In genomic region chr2:235505210-235505741, GRCh38 we compare ENCODE assay signal across 2 cellular contexts.
TF ChIP-seq lines count a peak whose summit lies in the region.

No MANE protein-coding gene starts in this region.

TF ChIP-seq in SK-N-SH, 30 proteins besides CTCF, POLR2A, EP300 and RAD21 (continued from another document):
- TF ChIP-seq MAX (IDR thresholded peaks at IDR 0.05; ENCODE audit: low read depth) (no peak), ELF1 (IDR thresholded peaks at IDR 0.05) (no peak), ZBTB33 (IDR thresholded peaks at IDR 0.05; ENCODE audit: borderline replicate concordance, low read depth) (no peak), EZH2phosphoT487 (IDR thresholded peaks at IDR 0.05; ENCODE audit: borderline replicate concordance, low read depth) (no peak), JUND (IDR thresholded peaks at IDR 0.05) (no peak)

TF ChIP-seq in SK-N-SH treated with all-trans-retinoic acid at 6 μM for 48 hours, 23 proteins besides CTCF, POLR2A, EP300 and RAD21 (continued from another document):
- no peak for TF ChIP-seq TSHZ2 (CRISPR knock-in tag; IDR thresholded peaks at IDR 0.05)
- TF ChIP-seq TCF4 (CRISPR knock-in tag; IDR thresholded peaks at IDR 0.05; ENCODE audit: borderline replicate concordance), result no peak
- TF ChIP-seq ZNF565 (CRISPR knock-in tag; conservative IDR thresholded peaks at IDR 0.05; ENCODE audit: low read depth), result no peak
- no peak for TF ChIP-seq ESRRG (CRISPR knock-in tag; IDR thresholded peaks at IDR 0.05)
- no peak for TF ChIP-seq PATZ1 (CRISPR knock-in tag; IDR thresholded peaks at IDR 0.05; ENCODE audit: borderline replicate concordance)
- TF ChIP-seq ZNF8 (CRISPR knock-in tag; IDR thresholded peaks at IDR 0.05), result no peak
- TF ChIP-seq POU6F1 (CRISPR knock-in tag; IDR thresholded peaks at IDR 0.05; ENCODE audit: borderline replicate concordance, low read depth), result no peak
- TF ChIP-seq TOX (CRISPR knock-in tag; IDR thresholded peaks at IDR 0.05; ENCODE audit: borderline replicate concordance), result no peak
- no peak for TF ChIP-seq ARNTL (CRISPR knock-in tag; IDR thresholded peaks at IDR 0.05; ENCODE audit: borderline replicate concordance, low read depth)
- TF ChIP-seq BACH2 (CRISPR knock-in tag; IDR thresholded peaks at IDR 0.05; ENCODE audit: borderline replicate concordance), result no peak
